Comparison of ENCODE assay signal across 21 cellular contexts in the genomic region with DNA sequence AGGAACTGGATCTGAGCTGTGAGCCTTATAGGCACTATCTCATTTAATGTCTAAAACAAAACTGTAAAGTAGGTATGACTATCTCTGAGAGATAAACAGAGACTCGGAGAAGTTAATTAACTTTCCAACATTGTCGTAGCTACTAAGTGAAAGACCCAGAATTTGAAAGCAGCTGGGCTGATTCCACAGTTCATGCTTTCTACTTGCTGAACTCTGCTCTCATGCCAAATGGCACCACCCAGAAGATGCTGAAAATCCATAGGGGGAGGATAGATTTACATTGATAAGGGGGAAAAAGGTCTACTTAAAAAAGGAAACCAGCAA.
DNase-seq lines count a peak whose midpoint lies in the region; ATAC-seq, FAIRE-seq and TF ChIP-seq lines count a peak whose summit lies in the region.
"Had no signal": no experiment of that assay in that cellular context is flagged by ENCODE, and none has a peak within 500 bp of the region (broad histone marks: within the 10 kb centered on the region; RNA-seq: fewer than 3 reads in every experiment).

No MANE protein-coding gene starts in this region.

- WGBS in heart right ventricle, 2 donors = 69% methylated on average over 2 of the region's 2 CpGs
- 36% methylated on average over 2 of the region's 2 CpGs for whole genome bisulfite sequencing in GM12878 (ENCODE audit: insufficient coverage, insufficient replicate concordance, low lambda C conversion rate, missing lambda C conversion rate)

- in situ Hi-C loops in GM12878 (cut with MboI) = loop anchor here (25.0 kb wide), 2 partner anchors 1805 to 1905 kb away; no protein-coding TSS in a partner anchor

- H3K27ac Mint-ChIP-seq in memory B cell (peak overlapping the region; percentile 87), type B pancreatic cell (peak overlapping the region; percentile 84)
- H3K27ac Mint-ChIP-seq: activated CD8-positive, alpha-beta T cell treated with anti-CD3 and anti-CD28 coated beads for 36 hours; activated naive CD4-positive, alpha-beta T cell treated with anti-CD3 and anti-CD28 coated beads, Interleukin-2, amount 50 U/mL, for 72 hours; activated T-helper 2 cell treated with anti-CD3 and anti-CD28 coated beads, Interferon-gamma antibody, Interleukin-2, Interleukin-4, amounts not matched to agents 10 μg/mL and 5 μg/mL and 100 μg/mL, durations not matched to agents 14 hours and 24 hours and 36 hours; CD8-positive, alpha-beta T cell; effector memory CD8-positive, alpha-beta T cell had no signal

- SMC1A ChIA-PET in GM12878 (lab: Charles Lee; ENCODE audit: uncharacterized antibody, unreplicated experiment) = interaction anchor here (0.7 to 10.5 kb wide), 21 partner anchors 9 to 354 kb away, joined by 3 to 489 read pairs (median 5); no protein-coding TSS in a partner anchor

- TF ChIP-seq EP300 in GM12878 (IDR thresholded peaks at IDR 0.05; ENCODE audit: borderline replicate concordance in 1 of 2, control insufficient read depth in 1 of 2, low read depth in 2 of 2, low read length in 2 of 2) = no peak

- POLR2A ChIA-PET in GM12878 (lab: Charles Lee) = interaction anchor here (0.6 to 9.3 kb wide), 11 partner anchors 9 to 282 kb away, joined by 4 to 304 read pairs (median 6); no protein-coding TSS in a partner anchor

- TF ChIP-seq RAD21 in GM12878 (IDR thresholded peaks at IDR 0.05; ENCODE audit: insufficient read depth, low read depth, low read length) = no peak

- no peak overlapping the region for H2AFZ ChIP-seq in GM12878 (ENCODE audit: control insufficient read depth, low read depth, low read length)

- H3K36me3 ChIP-seq in cardiac muscle cell = no peaks in the 10 kb centered on the region
- no peaks in the 10 kb centered on the region for H3K36me3 ChIP-seq in heart right ventricle
- no peaks in the 10 kb centered on the region for H3K36me3 ChIP-seq in GM12878 (ENCODE audit: control insufficient read depth in 2 of 2, insufficient read depth in 2 of 2, low read length in 1 of 2)
- H3K36me3 ChIP-seq: neutrophil, thyroid gland had no signal

- RAD21 ChIA-PET in GM12878 (lab: Charles Lee; ENCODE audit: unreplicated experiment) = interaction anchor here (0.8 to 10.5 kb wide), 23 partner anchors 9 to 336 kb away, joined by 3 to 395 read pairs (median 7); no protein-coding TSS in a partner anchor

- no peak for FAIRE-seq in GM12878 (lab: Jason Lieb, UNC)
- FAIRE-seq: bronchial epithelial cell had no signal

- no peaks in the 10 kb centered on the region for H3K9me3 Mint-ChIP-seq in memory B cell
- no peaks in the 10 kb centered on the region for H3K9me3 Mint-ChIP-seq in type B pancreatic cell
- H3K9me3 Mint-ChIP-seq: activated CD8-positive, alpha-beta T cell treated with anti-CD3 and anti-CD28 coated beads for 36 hours; activated naive CD4-positive, alpha-beta T cell treated with anti-CD3 and anti-CD28 coated beads, Interleukin-2, amount 50 U/mL, for 72 hours; activated T-helper 2 cell treated with anti-CD3 and anti-CD28 coated beads, Interferon-gamma antibody, Interleukin-2, Interleukin-4, amounts not matched to agents 10 μg/mL and 5 μg/mL and 100 μg/mL, durations not matched to agents 14 hours and 24 hours and 36 hours; CD8-positive, alpha-beta T cell; effector memory CD8-positive, alpha-beta T cell had no signal

- no peaks in the 10 kb centered on the region for H3K36me3 Mint-ChIP-seq in memory B cell
- no peaks in the 10 kb centered on the region for H3K36me3 Mint-ChIP-seq in type B pancreatic cell
- H3K36me3 Mint-ChIP-seq: activated naive CD4-positive, alpha-beta T cell treated with anti-CD3 and anti-CD28 coated beads, Interleukin-2, amount 50 U/mL, for 72 hours; CD8-positive, alpha-beta T cell had no signal

- CTCF ChIA-PET in GM12878 (lab: Yijun Ruan, JAX) = interaction anchor here (0.7 to 9.3 kb wide), 11 partner anchors 10 to 336 kb away, joined by 3 to 146 read pairs (median 4); no protein-coding TSS in a partner anchor

- H3K4me3 Mint-ChIP-seq in memory B cell (peak overlapping the region; percentile 77), type B pancreatic cell (no peak overlapping the region)
- H3K4me3 Mint-ChIP-seq: activated CD8-positive, alpha-beta T cell treated with anti-CD3 and anti-CD28 coated beads for 36 hours; CD8-positive, alpha-beta T cell; effector memory CD8-positive, alpha-beta T cell had no signal

- H3K9ac ChIP-seq in GM12878 (ENCODE audit: control insufficient read depth, insufficient read depth, low read length) = no peak overlapping the region; the same call in 1 of the 2 replicates

- DNase-seq in cardiac muscle cell (ENCODE audit: low read depth in 1 of 2, low spot score in 1 of 2) (no peak), heart right ventricle (no peak), GM12878 (ENCODE audit: low read depth, low spot score) (no peak), memory B cell (ENCODE audit: low spot score in 2 of 2) (no peak), type B pancreatic cell (ENCODE audit: extremely low spot score, unreplicated experiment) (no peak), NCI-H2029 (lab: John Stamatoyannopoulos, UW) (no peak)
- DNase-seq: activated CD4-positive, alpha-beta T cell treated with anti-CD3 and anti-CD28 coated beads for 1 hour; activated CD8-positive, alpha-beta T cell treated with anti-CD3 and anti-CD28 coated beads for 36 hours; CD8-positive, alpha-beta T cell; effector memory CD8-positive, alpha-beta T cell; psoas muscle; stimulated activated naive CD8-positive, alpha-beta T cell treated with anti-CD3 and anti-CD28 coated beads, Interleukin-15, Interleukin-2, amounts not matched to agents 100 U/mL and 50 U/mL, for 24 hours; thyroid gland had no signal

- ATAC-seq in heart right ventricle (no peak), GM12878 (no peak), memory B cell (ENCODE audit: low read depth) (no peak), HG03280 (IDR thresholded peaks at IDR 0.05; ENCODE audit: unreplicated experiment) (no peak), GM21360 (IDR thresholded peaks at IDR 0.05; ENCODE audit: unreplicated experiment) (no peak)
- ATAC-seq: activated CD8-positive, alpha-beta T cell treated with anti-CD3 and anti-CD28 coated beads for 36 hours; activated naive CD4-positive, alpha-beta T cell treated with anti-CD3 and anti-CD28 coated beads, Interleukin-2, amount 50 U/mL, for 72 hours; CD8-positive, alpha-beta T cell; effector memory CD8-positive, alpha-beta T cell; foreskin keratinocyte; psoas muscle; stimulated activated naive CD8-positive, alpha-beta T cell treated with anti-CD3 and anti-CD28 coated beads, Interleukin-15, Interleukin-2, amounts not matched to agents 100 U/mL and 50 U/mL, for 24 hours had no signal

- H3K4me3 ChIP-seq in cardiac muscle cell = no peak overlapping the region
- H3K4me3 ChIP-seq in heart right ventricle = no peak overlapping the region
- H3K4me3 ChIP-seq in GM12878 = peak overlapping the region; percentile 28; the same call in 1 of the 2 replicates
- H3K4me3 ChIP-seq: psoas muscle, thyroid gland had no signal

- peaks cover 41% of the 10 kb centered on the region for H3K4me1 ChIP-seq in cardiac muscle cell (ENCODE audit: low read depth)
- H3K4me1 ChIP-seq in heart right ventricle = peaks cover 0 to 12% (median 4%) of the 10 kb centered on the region in 9 donors
- H3K4me1 ChIP-seq in GM12878 (ENCODE audit: control insufficient read depth, insufficient read depth, low read length) = peaks cover 35% of the 10 kb centered on the region

- H3K4me1 Mint-ChIP-seq in memory B cell (peaks cover 32% of the 10 kb centered on the region), type B pancreatic cell (ENCODE audit: unreplicated experiment) (peaks cover 31% of the 10 kb centered on the region)

- BruUV-seq in GM12878 (replicated peaks; lab: Mats Ljungman, UMichigan) = no TSS peak

- peak overlapping the region; percentile 36 for H3K4me2 ChIP-seq in GM12878 (ENCODE audit: control insufficient read depth, insufficient read depth)

- H3K27ac ChIP-seq in cardiac muscle cell (peak overlapping the region; percentile 76), heart right ventricle (no peak overlapping the region), GM12878 (ENCODE audit: control insufficient read depth, insufficient read depth) (peak overlapping the region; percentile 89)
- H3K27ac ChIP-seq: foreskin keratinocyte, neutrophil, psoas muscle, RWPE1, thyroid gland had no signal

- peaks cover 10% of the 10 kb centered on the region for H3K79me2 ChIP-seq in GM12878 (ENCODE audit: control insufficient read depth, insufficient read depth, low read length)

- H3K9me3 ChIP-seq in cardiac muscle cell (ENCODE audit: low read depth) = no peaks in the 10 kb centered on the region
- no peaks in the 10 kb centered on the region for H3K9me3 ChIP-seq in heart right ventricle
- H3K9me3 ChIP-seq in GM12878 (replicated peaks; ENCODE audit: control insufficient read depth, insufficient read depth, low read length) = no peaks in the 10 kb centered on the region
- H3K9me3 ChIP-seq: neutrophil, psoas muscle, thyroid gland had no signal

- H3K27me3 Mint-ChIP-seq in memory B cell (no peaks in the 10 kb centered on the region), type B pancreatic cell (no peaks in the 10 kb centered on the region)
- H3K27me3 Mint-ChIP-seq: activated CD8-positive, alpha-beta T cell treated with anti-CD3 and anti-CD28 coated beads for 36 hours; effector memory CD8-positive, alpha-beta T cell had no signal

- TF ChIP-seq CTCF in cardiac muscle cell (IDR thresholded peaks at IDR 0.05; ENCODE audit: low read depth, low read length) (no peak), heart right ventricle (IDR thresholded peaks at IDR 0.05) (no peak), GM12878 (IDR thresholded peaks at IDR 0.05 in 2 of 3, conservative IDR thresholded peaks at IDR 0.05 in 1 of 3; ENCODE audit: control insufficient read depth in 2 of 3, extremely low read depth in 1 of 3, insufficient read depth in 1 of 3, low read depth in 3 of 3, low read length in 3 of 3) (no peak), type B pancreatic cell (conservative IDR thresholded peaks at IDR 0.05) (no peak)

- intact Hi-C loops in heart right ventricle (cut with DNase I) = no loop called here
- intact Hi-C loops in GM12878 (cut with micrococcal nuclease; ENCODE audit: unreplicated experiment) = loop anchor here (10.0 kb wide), 1 partner anchor 322 kb away; no protein-coding TSS in a partner anchor

- no peaks in the 10 kb centered on the region for H3K27me3 ChIP-seq in cardiac muscle cell
- no peaks in the 10 kb centered on the region for H3K27me3 ChIP-seq in heart right ventricle
- H3K27me3 ChIP-seq in GM12878 (replicated peaks in 1 of 2; ENCODE audit: control insufficient read depth in 2 of 2, insufficient read depth in 2 of 2, low read length in 1 of 2) = no peaks in the 10 kb centered on the region
- H3K27me3 ChIP-seq: neutrophil, thyroid gland had no signal

- no peaks in the 10 kb centered on the region for H4K20me1 ChIP-seq in GM12878 (ENCODE audit: control insufficient read depth, insufficient read depth)

- TF ChIP-seq POLR2A in GM12878 (IDR thresholded peaks at IDR 0.05; ENCODE audit: low read depth, low read length) = no peak

Comparison
In these comparisons a context has a peak if more than half of its experiments do, and no peak if none do; other contexts are left out.
1. H3K27ac ChIP-seq: peak in cardiac muscle cell (single experiment) and GM12878 (single experiment); none in heart right ventricle (0 of 10).